Comparison of ENCODE assay signal across 8 cellular contexts in genomic region chr10:130190065-130190736, GRCh38. TPM values are rescaled to one million over a fixed set of nuclear protein-coding genes. Genes with fewer than 3 reads are reported as not detected.
A peak's percentile ranks its signal among the peaks of the same experiment; 100 is the strongest.
DNase-seq lines count a peak whose midpoint lies in the region; ATAC-seq and TF ChIP-seq lines count a peak whose summit lies in the region.

No MANE protein-coding gene starts in this region.

- peak overlapping the region; percentile 48 for H3K27ac ChIP-seq in lower lobe of right lung

- peaks cover 6% of the 10 kb centered on the region for H3K4me1 ChIP-seq in lower lobe of right lung

- TF ChIP-seq CTCF in lower lobe of right lung (IDR thresholded peaks at IDR 0.05): no peak

- peak; percentile 88 for ATAC-seq in GM18519 (IDR thresholded peaks at IDR 0.05; ENCODE audit: low FRiP score, unreplicated experiment)
- peak; percentile 61 for ATAC-seq in HG03060 (IDR thresholded peaks at IDR 0.05; ENCODE audit: low read depth, unreplicated experiment)
- peak; percentile 95 to 97 for ATAC-seq in lower lobe of right lung

- intact Hi-C loops in lower lobe of right lung (cut with DNase I): no loop called here

- peaks cover 16% of the 10 kb centered on the region for H3K36me3 ChIP-seq in lower lobe of right lung

- H3K4me3 ChIP-seq in lower lobe of right lung: peak overlapping the region; percentile 68

- H3K9me3 ChIP-seq in lower lobe of right lung: no peaks in the 10 kb centered on the region

- H3K27me3 ChIP-seq in lower lobe of right lung (ENCODE audit: low read depth): peaks cover 20% of the 10 kb centered on the region

- in situ Hi-C loops in ACHN (cut with HindIII; ENCODE audit: low pct_ligation_motif_present, low pct_unique_long_range_greater_than_20kb, low sequenced_read_pairs): no loop called here

- peak; percentile 83 for DNase-seq in ACHN
- peak; percentile 79 for DNase-seq in NCI-H345 (lab: John Stamatoyannopoulos, UW)
- DNase-seq in activated CD4-positive, alpha-beta T cell treated with anti-CD3 and anti-CD28 coated beads, Interleukin-2, amount 50 U/mL, for 48 hours: peak; percentile 88 to 89
- DNase-seq in ecto neural progenitor cell (ENCODE audit: low spot score): peak; percentile 93
- peak; percentile 93 for DNase-seq in lower lobe of right lung
- peak; percentile 88 for DNase-seq in stimulated activated CD4-positive, alpha-beta T cell treated with anti-CD3 and anti-CD28 coated beads, Interleukin-4, amount 100 ng/mL, for 24 hours

RNA-seq across cellular contexts. Expression of gene GLRX3, which starts 54.0 kb away (rescaled TPM):
- total RNA-seq in lower lobe of right lung: 45.9 TPM

Comparison
In these comparisons a context has a peak if more than half of its experiments do, and no peak if none do; other contexts are left out.
1. Peak in every context shown above with its lines: DNase-seq, ATAC-seq, H3K4me3 ChIP-seq and H3K27ac ChIP-seq.